In genomic region chr16:16790597-16790996, GRCh38 we compare ENCODE assay signal across 7 cellular contexts.
"Had no signal": no experiment of that assay in that cellular context is flagged by ENCODE, and none has a peak within 500 bp of the region (broad histone marks: within the 10 kb centered on the region; RNA-seq: fewer than 3 reads in every experiment).

No MANE protein-coding gene starts in this region.

- ATAC-seq: K562 had no signal

- FAIRE-seq: HTR-8/SVneo, K562 had no signal

- H3K9ac ChIP-seq: KMS-11 had no signal

- DNase-seq: IMR-90, KBM-7, KG1 had no signal

- H3K27ac ChIP-seq: HL-60, KMS-11 had no signal

- H3K4me3 ChIP-seq: K562 had no signal

- H3K4me2 ChIP-seq: KMS-11 had no signal
